Comparison of ENCODE assay signal across 9 cellular contexts in the genomic region with DNA sequence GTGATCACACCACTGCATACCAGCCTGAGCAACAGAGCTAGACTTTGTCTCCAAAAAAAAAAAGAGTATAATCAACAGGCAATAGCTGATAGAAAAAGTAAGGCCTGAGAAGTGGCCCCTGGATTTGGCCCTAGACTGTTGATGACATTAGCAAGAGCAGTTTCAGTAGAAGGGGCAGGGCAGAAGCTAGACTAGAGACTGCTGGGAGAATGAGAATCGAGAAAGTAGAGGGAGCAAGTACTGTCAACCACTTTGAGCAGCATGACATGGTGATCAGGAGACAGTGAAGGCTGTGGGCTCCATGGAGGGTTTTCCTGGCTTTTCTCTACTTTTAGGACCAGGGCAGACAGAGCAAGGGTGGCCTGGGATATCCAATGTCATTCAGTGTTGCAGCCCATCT. TPM values are rescaled to one million over a fixed set of nuclear protein-coding genes. Genes with fewer than 3 reads are reported as not detected.
DNase-seq lines count a peak whose midpoint lies in the region; ATAC-seq and TF ChIP-seq lines count a peak whose summit lies in the region.
"Had no signal": no experiment of that assay in that cellular context is flagged by ENCODE, and none has a peak within 500 bp of the region (broad histone marks: within the 10 kb centered on the region; RNA-seq: fewer than 3 reads in every experiment).

No MANE protein-coding gene starts in this region.

- DNase-seq in heart left ventricle (no peak), right cardiac atrium (no peak), vagina (ENCODE audit: extremely low spot score in 2 of 2) (no peak), SHP77 treated with DMSO at 0.1 percent for 48 hours (lab: John Stamatoyannopoulos, UW) (no peak), aorta (no peak), transverse colon (no peak)

- H3K4me1 ChIP-seq in heart left ventricle, result peaks cover 0 to 18% (median 10%) of the 10 kb centered on the region in 12 donors
- H3K4me1 ChIP-seq in right cardiac atrium (ENCODE audit: control insufficient read depth, insufficient read depth, low read length), result no peaks in the 10 kb centered on the region
- H3K4me1 ChIP-seq in vagina, result peaks cover 37% of the 10 kb centered on the region
- peaks cover 0 to 3% of the 10 kb centered on the region in 2 donors for H3K4me1 ChIP-seq in aorta (ENCODE audit: control insufficient read depth in 1 of 2, insufficient read depth in 2 of 2, low read length in 2 of 2)
- H3K4me1 ChIP-seq in transverse colon, result peaks cover 4 to 12% (median 7%) of the 10 kb centered on the region in 4 donors

- no peaks in the 10 kb centered on the region for H3K36me3 ChIP-seq in heart left ventricle
- no peaks in the 10 kb centered on the region for H3K36me3 ChIP-seq in vagina
- H3K36me3 ChIP-seq in aorta (ENCODE audit: control insufficient read depth in 1 of 2, insufficient read depth in 2 of 2, low read length in 1 of 2), result no peaks in the 10 kb centered on the region
- H3K36me3 ChIP-seq in transverse colon, result no peaks in the 10 kb centered on the region

- WGBS in heart left ventricle, 4 donors, result 88 to 95% (median 91%) methylated on average over 1 of the region's 1 CpG
- 90% methylated on average over 1 of the region's 1 CpG for WGBS in right cardiac atrium
- WGBS in aorta, 2 donors, result 96 to 100% methylated on average over 1 of the region's 1 CpG
- 67% methylated on average over 1 of the region's 1 CpG; no CpG with 5 or more reads in 1 of the 2 donors for WGBS in transverse colon (ENCODE audit: low coverage in 1 of 2), 2 donors

- in situ Hi-C loops in transverse colon (cut with MboI; ENCODE audit: low pct_ligation_motif_present in 1 of 4, low pct_unique_long_range_greater_than_20kb in 1 of 4, low sequenced_read_pairs in 3 of 4), result no loop called here

- intact Hi-C loops in heart left ventricle (cut with DNase I), result no loop called here
- intact Hi-C loops in right cardiac atrium (cut with DNase I), result no loop called here
- intact Hi-C loops in vagina (cut with DNase I), result no loop called here
- intact Hi-C loops in aorta (cut with DNase I), result no loop called here
- intact Hi-C loops in transverse colon (cut with DNase I; ENCODE audit: low total_unique reads), result loop anchor here (10.0 kb wide), 1 partner anchor 47 kb away; no protein-coding TSS in a partner anchor

- H3K27me3 ChIP-seq in heart left ventricle (no peaks in the 10 kb centered on the region), right cardiac atrium (ENCODE audit: control insufficient read depth, insufficient read depth) (no peaks in the 10 kb centered on the region), vagina (no peaks in the 10 kb centered on the region), aorta (ENCODE audit: control insufficient read depth in 1 of 2, insufficient read depth in 2 of 2, low read length in 1 of 2) (no peaks in the 10 kb centered on the region), transverse colon (no peaks in the 10 kb centered on the region)

- TF ChIP-seq CTCF in heart left ventricle (IDR thresholded peaks at IDR 0.05) (no peak), vagina (IDR thresholded peaks at IDR 0.05) (no peak), transverse colon (IDR thresholded peaks at IDR 0.05) (no peak)

- H3K4me3 ChIP-seq in heart left ventricle, result no peak overlapping the region
- no peak overlapping the region for H3K4me3 ChIP-seq in right cardiac atrium (ENCODE audit: low read length)
- no peak overlapping the region for H3K4me3 ChIP-seq in vagina
- H3K4me3 ChIP-seq in aorta (ENCODE audit: low read length in 2 of 2), result no peak overlapping the region
- no peak overlapping the region for H3K4me3 ChIP-seq in transverse colon

- TF ChIP-seq POLR2A in heart left ventricle (IDR thresholded peaks at IDR 0.05) (no peak), vagina (IDR thresholded peaks at IDR 0.05) (no peak), transverse colon (IDR thresholded peaks at IDR 0.05) (no peak)

- H3K27ac ChIP-seq in heart left ventricle, result peak overlapping the region in 8 of 12 donors; percentile 15 to 66 (median 37)
- H3K27ac ChIP-seq in right cardiac atrium (ENCODE audit: low read length), result no peak overlapping the region
- peak overlapping the region; percentile 73 for H3K27ac ChIP-seq in vagina
- no peak overlapping the region for H3K27ac ChIP-seq in aorta (ENCODE audit: low read depth in 1 of 2, low read length in 2 of 2)
- peak overlapping the region in 2 of 4 donors; percentile 3 to 51 for H3K27ac ChIP-seq in transverse colon

- no peak for TF ChIP-seq EP300 in transverse colon (IDR thresholded peaks at IDR 0.05; ENCODE audit: low read depth)

- H3K9me3 ChIP-seq in heart left ventricle (no peaks in the 10 kb centered on the region), right cardiac atrium (ENCODE audit: control insufficient read depth, low read length) (no peaks in the 10 kb centered on the region), vagina (no peaks in the 10 kb centered on the region), aorta (ENCODE audit: control insufficient read depth, low read length) (no peaks in the 10 kb centered on the region), transverse colon (no peaks in the 10 kb centered on the region)

- ATAC-seq in heart left ventricle, result peak in 1 of 4 donors; percentile 4
- no peak for ATAC-seq in right cardiac atrium
- peak; percentile 27 for ATAC-seq in HG02623 (IDR thresholded peaks at IDR 0.05; ENCODE audit: unreplicated experiment)
- ATAC-seq in HG03565 (IDR thresholded peaks at IDR 0.05; ENCODE audit: unreplicated experiment), result peak; percentile 32
- no peak for ATAC-seq in aorta (ENCODE audit: low FRiP score)

RNA-seq across cellular contexts. Expression of a gene that starts 34.9 kb away (rescaled TPM):
- total RNA-seq in heart left ventricle (10 to 100 TPM; 27.4 to 73.3 (median 44.8) TPM), right cardiac atrium (100 to 1,000 TPM in 1 of 4 donors, 10 to 100 TPM in 3; 44.0 to 137 (median 58.3) TPM), vagina (85.2 TPM), aorta (10 to 100 TPM; 74.5 to 95.6 TPM), transverse colon (100 to 1,000 TPM in 2 of 4 donors, 10 to 100 TPM in 2; 23.7 to 126 (median 93.7) TPM)
- polyA plus RNA-seq in heart left ventricle (10 to 100 TPM; 10.6 to 37.2 TPM), right cardiac atrium (24.7 TPM), aorta (10 to 100 TPM; 15.2 to 36.0 TPM)

RNA-seq across cellular contexts. Expression of a gene that starts 37.9 kb away (rescaled TPM):
- not detected for total RNA-seq in heart left ventricle
- not detected for polyA plus RNA-seq in heart left ventricle
- not detected for total RNA-seq in right cardiac atrium
- not detected for polyA plus RNA-seq in right cardiac atrium
- not detected for total RNA-seq in vagina
- not detected for total RNA-seq in aorta
- 100 to 1,000 TPM in 1 of 2 donors, not detected in 1; 129 TPM for polyA plus RNA-seq in aorta
- total RNA-seq in transverse colon, result 10 to 100 TPM in 1 of 4 donors, 1 to 10 TPM in 1, not detected in 2; 6.6 to 77.8 TPM
- total RNA-seq: dermis microvascular lymphatic vessel endothelial cell had no signal

Comparison
In these comparisons a context has a peak if more than half of its experiments do, and no peak if none do; other contexts are left out.
1. H3K27ac ChIP-seq: peak in heart left ventricle (8 of 12) and vagina (single experiment); none in right cardiac atrium (single experiment) and aorta (0 of 2).
2. ATAC-seq: peak in HG02623 (single experiment) and HG03565 (single experiment); none in right cardiac atrium (0 of 2) and aorta (single experiment).